Comparison of ENCODE assay signal across 8 cellular contexts in the genomic region with DNA sequence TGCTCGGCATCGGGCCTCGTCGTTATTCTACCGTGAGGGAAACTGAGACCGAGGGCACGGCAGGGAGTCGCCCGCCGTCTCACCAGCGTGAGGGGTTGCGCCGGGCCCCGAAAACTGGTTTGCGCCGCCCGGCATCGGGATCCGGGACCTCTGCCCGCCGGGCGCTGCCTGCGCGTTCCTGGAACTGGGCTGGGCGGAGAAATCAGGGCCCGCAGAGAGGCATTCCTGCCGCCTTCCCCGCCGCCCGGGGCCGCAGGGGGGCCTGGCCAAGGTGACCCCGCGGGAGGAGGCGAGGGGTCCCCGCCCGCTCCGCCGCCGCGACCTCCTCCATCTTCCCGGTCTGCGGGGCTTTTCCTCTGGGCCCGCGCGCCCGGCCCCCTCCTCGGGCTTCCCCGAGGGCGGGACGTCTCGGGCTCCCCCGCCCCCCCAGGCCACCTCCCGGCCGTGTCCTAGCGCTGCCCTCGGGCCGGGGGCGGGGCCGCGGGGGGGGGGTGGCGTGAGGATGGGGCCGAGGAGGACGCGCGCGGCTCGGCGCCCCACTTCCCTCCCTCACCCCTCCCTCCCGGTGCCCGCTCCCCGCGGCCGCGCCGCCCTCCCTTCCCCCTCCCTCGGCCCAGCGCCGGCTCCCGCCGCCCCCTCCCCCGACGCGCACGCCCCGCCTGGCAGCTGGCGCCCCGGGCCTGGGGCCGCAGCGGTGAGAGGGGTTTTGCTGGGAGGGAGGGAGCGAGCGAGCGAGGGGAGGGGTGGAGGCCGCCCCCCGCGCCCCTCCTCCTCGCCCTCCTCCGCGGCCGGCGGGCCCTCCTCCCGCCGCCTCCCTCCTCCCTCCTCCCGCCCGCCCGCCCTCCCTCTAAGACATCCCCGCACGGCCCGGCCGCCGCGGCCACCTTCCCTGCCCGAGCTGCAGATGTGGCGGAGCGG. TPM values are rescaled to one million over a fixed set of nuclear protein-coding genes. Genes with fewer than 3 reads are reported as not detected.
A peak's percentile ranks its signal among the peaks of the same experiment; 100 is the strongest.
DNase-seq lines count a peak whose midpoint lies in the region; ATAC-seq and TF ChIP-seq lines count a peak whose summit lies in the region.

TSS of gene GLIS2 (plus strand) at position 883 of the 918 bp plus-strand sequence. CDS start 16,214 bp downstream, outside the sequence.

- TF ChIP-seq POLR2A in lower leg skin (IDR thresholded peaks at IDR 0.05), result no peak

- H3K9me3 Mint-ChIP-seq in T-helper 1 cell treated with Interleukin-12 subunit alpha and Interleukin-12 subunit beta and Interleukin-4 antibody, amounts not matched to agents 30 μg/mL and 1 μg/mL, for 36 hours, result no peaks in the 10 kb centered on the region

- peak; percentile 43 for DNase-seq in DMS79 (lab: John Stamatoyannopoulos, UW)
- DNase-seq in Jurkat, Clone E6-1 (ENCODE audit: low read depth, low spot score), result no peak
- DNase-seq in ecto neural progenitor cell (ENCODE audit: low spot score), result peak; percentile 88
- peak in 1 of 2 donors; percentile 93 for DNase-seq in lower leg skin (ENCODE audit: low spot score in 2 of 2)
- DNase-seq in thoracic aorta (ENCODE audit: low spot score), result no peak
- DNase-seq in NCI-H1048 (lab: John Stamatoyannopoulos, UW), result no peak
- no peak for DNase-seq in foreskin melanocyte

- peak within 1 kb of the TSS; percentile 94 to 95 for H3K27ac ChIP-seq in thoracic aorta

- H3K9me3 ChIP-seq in thoracic aorta, result no peaks in the 10 kb centered on the region

- peaks cover 3% of the 10 kb centered on the region for H3K36me3 Mint-ChIP-seq in T-helper 1 cell treated with Interleukin-12 subunit alpha and Interleukin-12 subunit beta and Interleukin-4 antibody, amounts not matched to agents 30 μg/mL and 1 μg/mL, for 36 hours (ENCODE audit: low read depth)

- H3K4me3 Mint-ChIP-seq in T-helper 1 cell treated with Interleukin-12 subunit alpha and Interleukin-12 subunit beta and Interleukin-4 antibody, amounts not matched to agents 30 μg/mL and 1 μg/mL, for 36 hours, result peak within 1 kb of the TSS; percentile 89

- H3K4me3 ChIP-seq in Jurkat, Clone E6-1 (ENCODE audit: low read length), result peak within 1 kb of the TSS; percentile 16; the same call in 1 of the 2 replicates
- H3K4me3 ChIP-seq in lower leg skin (ENCODE audit: low read depth, poor library complexity, severe bottlenecking) (peak within 1 kb of the TSS; percentile 24), thoracic aorta (peak within 1 kb of the TSS; percentile 92)

- peaks cover 26 to 49% of the 10 kb centered on the region in 2 donors for H3K4me1 ChIP-seq in thoracic aorta (ENCODE audit: control insufficient read depth in 1 of 2, low read depth in 2 of 2)

- no peaks in the 10 kb centered on the region for H3K36me3 ChIP-seq in thoracic aorta

- intact Hi-C loops in lower leg skin (cut with DNase I; ENCODE audit: low total_unique reads), result no loop called here

- peaks cover 17% of the 10 kb centered on the region for H3K4me1 Mint-ChIP-seq in T-helper 1 cell treated with Interleukin-12 subunit alpha and Interleukin-12 subunit beta and Interleukin-4 antibody, amounts not matched to agents 30 μg/mL and 1 μg/mL, for 36 hours (ENCODE audit: low read depth)

- peak; percentile 18 for ATAC-seq in thoracic aorta (ENCODE audit: insufficient number of reproducible peaks, low FRiP score, low read depth)

- H3K27me3 ChIP-seq in thoracic aorta (replicated peaks; ENCODE audit: insufficient read depth), result no peaks in the 10 kb centered on the region

- peak within 1 kb of the TSS; percentile 82 for H3K27ac Mint-ChIP-seq in T-helper 1 cell treated with Interleukin-12 subunit alpha and Interleukin-12 subunit beta and Interleukin-4 antibody, amounts not matched to agents 30 μg/mL and 1 μg/mL, for 36 hours

- TF ChIP-seq CTCF in lower leg skin (IDR thresholded peaks at IDR 0.05) (no peak), thoracic aorta (IDR thresholded peaks at IDR 0.05) (no peak)

- peaks cover 21% of the 10 kb centered on the region for H3K27me3 Mint-ChIP-seq in T-helper 1 cell treated with Interleukin-12 subunit alpha and Interleukin-12 subunit beta and Interleukin-4 antibody, amounts not matched to agents 30 μg/mL and 1 μg/mL, for 36 hours (ENCODE audit: low read depth)

- 0 to 1% methylated on average over 29 to 50 of the region's 114 CpGs for WGBS in lower leg skin, 2 donors

RNA-seq across cellular contexts. Expression of gene GLIS2, which starts in this region (rescaled TPM):
- polyA plus RNA-seq in Jurkat, Clone E6-1 (2012; ENCODE audit: insufficient read depth, insufficient read length), result 1.3 TPM
- 1 to 10 TPM; 1.3 to 2.6 (median 2.2) TPM for total RNA-seq in lower leg skin
- total RNA-seq in thoracic aorta, result 10 to 100 TPM; 19.5 to 32.9 TPM

Comparison
In these comparisons a context has a peak if more than half of its experiments do, and no peak if none do; other contexts are left out.
1. RNA of gene GLIS2 (total RNA-seq): 19.5 to 32.9 TPM in thoracic aorta; 1.3 to 2.6 TPM in lower leg skin; every median in the first group is over 4 times any median in the second.
2. DNase-seq: peak in DMS79 (single experiment) and ecto neural progenitor cell (single experiment); none in Jurkat, Clone E6-1 (single experiment), thoracic aorta (single experiment), NCI-H1048 (single experiment) and foreskin melanocyte (single experiment).
3. H3K4me3 ChIP-seq: peak in every context shown above with its lines; median percentile 92 in thoracic aorta; 24 in lower leg skin; 16 in Jurkat, Clone E6-1.